ENCODE assay signal across 8 cellular contexts in the genomic region with DNA sequence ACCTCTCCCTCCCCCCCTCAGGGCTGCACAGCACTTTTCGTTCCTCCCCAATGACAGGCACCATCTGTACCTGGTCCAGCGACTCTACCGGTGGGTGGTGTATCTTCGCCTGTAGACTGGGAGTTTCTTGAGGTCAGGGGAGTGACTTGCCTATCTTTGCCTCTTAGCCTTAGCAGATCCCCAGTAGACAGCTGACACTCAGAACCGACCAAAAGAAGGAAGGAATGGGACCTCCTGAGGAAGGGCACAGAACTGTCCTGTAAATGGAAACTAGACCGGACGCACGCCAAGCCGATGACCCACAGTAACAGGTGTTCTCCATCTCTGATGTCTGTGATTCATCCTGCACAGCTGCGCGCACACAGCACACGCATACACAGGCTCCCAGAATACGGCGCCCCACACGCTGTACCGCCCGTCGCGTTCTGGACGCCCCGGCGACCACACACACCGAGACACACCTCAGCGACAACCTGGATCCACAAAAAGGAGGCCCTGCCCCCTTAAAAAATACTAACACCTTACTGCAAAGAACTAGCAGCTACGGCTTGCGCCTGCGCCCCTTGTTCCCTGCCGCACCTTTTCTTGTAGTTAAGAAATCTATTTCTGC. TPM values are rescaled to one million over a fixed set of nuclear protein-coding genes. Genes with fewer than 3 reads are reported as not detected.
DNase-seq lines count a peak whose midpoint lies in the region; ATAC-seq and TF ChIP-seq lines count a peak whose summit lies in the region.

No MANE protein-coding gene starts in this region.

- ATAC-seq in CD4-positive, alpha-beta T cell (ENCODE audit: poor library complexity), result peak; percentile 69
- ATAC-seq in GM19324 (IDR thresholded peaks at IDR 0.05; ENCODE audit: low FRiP score, unreplicated experiment), result peak; percentile 35
- peak; percentile 51 for ATAC-seq in HG03439 (IDR thresholded peaks at IDR 0.05; ENCODE audit: unreplicated experiment)

- CTCF ChIA-PET in CD4-positive, alpha-beta T cell (lab: Charles Lee), result interaction anchor here (0.6 to 2.6 kb wide), 6 partner anchors 14 to 266 kb away, joined by 3 to 18 read pairs (median 3); a partner anchor contains a TSS

- H3K9me3 ChIP-seq in CD4-positive, alpha-beta T cell (ENCODE audit: control insufficient read depth, low read length), result no peaks in the 10 kb centered on the region
- H3K9me3 ChIP-seq in Peyer's patch, result no peaks in the 10 kb centered on the region

- H3K36me3 ChIP-seq in Peyer's patch, result no peaks in the 10 kb centered on the region

- H3K27me3 Mint-ChIP-seq in CD4-positive, alpha-beta T cell, result no peaks in the 10 kb centered on the region
- no peaks in the 10 kb centered on the region for H3K27me3 Mint-ChIP-seq in activated naive CD8-positive, alpha-beta T cell

- H3K27ac Mint-ChIP-seq in CD4-positive, alpha-beta T cell, result peak overlapping the region; percentile 98
- peak overlapping the region; percentile 96 for H3K27ac Mint-ChIP-seq in activated naive CD8-positive, alpha-beta T cell

- H3K27ac ChIP-seq in CD4-positive, alpha-beta T cell (ENCODE audit: low read depth, low read length), result peak overlapping the region; percentile 71
- H3K27ac ChIP-seq in Peyer's patch, result peak overlapping the region in 3 of 4 donors; percentile 72 to 92 (median 75)

- H3K4me3 ChIP-seq in Peyer's patch (peak overlapping the region; percentile 63 to 83 (median 71)), retinal pigment epithelial cell (ENCODE audit: low read length) (peak overlapping the region; percentile 66)

- intact Hi-C loops in CD4-positive, alpha-beta T cell (cut with DNase I, micrococcal nuclease), result loop anchor here (1.0 to 10.0 kb wide), 7 partner anchors 19 to 1026 kb away; a partner anchor contains a TSS

- H3K4me3 Mint-ChIP-seq in CD4-positive, alpha-beta T cell, result peak overlapping the region; percentile 98
- peak overlapping the region; percentile 98 for H3K4me3 Mint-ChIP-seq in activated naive CD8-positive, alpha-beta T cell

- H3K36me3 Mint-ChIP-seq in CD4-positive, alpha-beta T cell (ENCODE audit: low read depth), result peaks cover 29% of the 10 kb centered on the region
- no peaks in the 10 kb centered on the region for H3K36me3 Mint-ChIP-seq in activated naive CD8-positive, alpha-beta T cell

- TF ChIP-seq POLR2A in Peyer's patch (IDR thresholded peaks at IDR 0.05), result no peak

- DNase-seq in CD4-positive, alpha-beta T cell, result peak in 9 of 10 experiments; percentile 29 to 68 (median 43)
- DNase-seq in Peyer's patch (peak; percentile 54 to 82 (median 82)), hepatic stellate cell (ENCODE audit: low spot score) (peak; percentile 21), retinal pigment epithelial cell (ENCODE audit: low read depth) (no peak), OCI-M2 (lab: John Stamatoyannopoulos, UW; ENCODE audit: unreplicated experiment) (no peak)

- no peaks in the 10 kb centered on the region for H3K9me3 Mint-ChIP-seq in CD4-positive, alpha-beta T cell
- H3K9me3 Mint-ChIP-seq in activated naive CD8-positive, alpha-beta T cell (ENCODE audit: low read depth), result peaks cover 4% of the 10 kb centered on the region

- no peaks in the 10 kb centered on the region for H3K27me3 ChIP-seq in CD4-positive, alpha-beta T cell (ENCODE audit: control insufficient read depth, insufficient read depth, low read length)
- H3K27me3 ChIP-seq in Peyer's patch, result no peaks in the 10 kb centered on the region

- H3K4me1 ChIP-seq in Peyer's patch, result peaks cover 0 to 14% (median 0%) of the 10 kb centered on the region in 4 donors

- TF ChIP-seq CTCF in CD4-positive, alpha-beta T cell (IDR thresholded peaks at IDR 0.05), result no peak
- TF ChIP-seq CTCF in Peyer's patch (IDR thresholded peaks at IDR 0.05), result no peak
- no peak for TF ChIP-seq CTCF in retinal pigment epithelial cell (conservative IDR thresholded peaks at IDR 0.05; ENCODE audit: low read depth, low read length)

- POLR2A ChIA-PET in CD4-positive, alpha-beta T cell (lab: Charles Lee), result interaction anchor here (0.6 to 7.1 kb wide), 9 partner anchors 11 to 358 kb away, joined by 3 to 182 read pairs (median 6); a partner anchor contains a TSS

- H3K4me1 Mint-ChIP-seq in CD4-positive, alpha-beta T cell (ENCODE audit: low read depth), result peaks cover 58% of the 10 kb centered on the region
- H3K4me1 Mint-ChIP-seq in activated naive CD8-positive, alpha-beta T cell (ENCODE audit: low read depth), result peaks cover 54% of the 10 kb centered on the region

RNA-seq across cellular contexts. Expression of a gene that starts 0.7 kb away (rescaled TPM):
- total RNA-seq in CD4-positive, alpha-beta T cell, result 1 to 10 TPM; 6.8 to 7.0 TPM
- under 1 TPM; 0.35 to 0.83 (median 0.46) TPM for total RNA-seq in Peyer's patch

RNA-seq across cellular contexts. Expression of a gene that starts 40.6 kb away (rescaled TPM):
- total RNA-seq in CD4-positive, alpha-beta T cell, result 10 to 100 TPM; 90.2 to 97.2 TPM
- total RNA-seq in Peyer's patch, result 10 to 100 TPM; 26.0 to 42.1 (median 28.1) TPM

Comparison
In these comparisons a context has a peak if more than half of its experiments do, and no peak if none do; other contexts are left out.
1. DNase-seq: peak in CD4-positive, alpha-beta T cell (9 of 10), Peyer's patch (3 of 3) and hepatic stellate cell (single experiment); none in retinal pigment epithelial cell (single experiment) and OCI-M2 (single experiment).
2. RNA of a gene that starts 0.7 kb away (total RNA-seq): 6.8 to 7.0 TPM in CD4-positive, alpha-beta T cell; 0.35 to 0.83 TPM in Peyer's patch; every median in the first group is over 4 times any median in the second.
3. Peak in every context shown above with its lines, with median percentiles within 50 percentile points of each other: ATAC-seq.